Comparison of ENCODE assay signal across 19 cellular contexts in genomic region chr1:86871001-86871400, GRCh38.
"Had no signal": no experiment of that assay in that cellular context is flagged by ENCODE, and none has a peak within 500 bp of the region (broad histone marks: within the 10 kb centered on the region; RNA-seq: fewer than 3 reads in every experiment).

No MANE protein-coding gene starts in this region.

- H3K4me1 Mint-ChIP-seq: mesothelial cell of epicardium, neural crest cell had no signal

- DNase-seq: effector CD4-positive, alpha-beta T cell; foreskin melanocyte; heart right ventricle; hypothalamus; islet precursor cell; mammary epithelial cell; natural killer cell; posterior cingulate gyrus; stimulated activated CD4-positive, alpha-beta T cell treated with anti-CD3 and anti-CD28 coated beads, Interleukin-2, amount 100 ng/mL, for 24 hours; stimulated activated CD4-positive, alpha-beta T cell treated with anti-CD3 and anti-CD28 coated beads, Interleukin-4, amount 100 ng/mL, for 4 hours; stimulated activated naive CD4-positive, alpha-beta T cell; stomach; substantia nigra; trophoblast cell had no signal

- H3K9me3 Mint-ChIP-seq: mesothelial cell of epicardium, natural killer cell, neural crest cell had no signal

- H3K36me3 Mint-ChIP-seq: natural killer cell had no signal

- H3K4me3 Mint-ChIP-seq: mesothelial cell of epicardium, natural killer cell, neural crest cell had no signal

- ATAC-seq: heart right ventricle, left lobe of liver, natural killer cell, sciatic nerve had no signal

- H3K27ac Mint-ChIP-seq: mesothelial cell of epicardium, natural killer cell had no signal

- H3K4me3 ChIP-seq: coronary artery, heart right ventricle, stomach had no signal
